28 cellular contexts compared by ENCODE assay signal in the genomic region with DNA sequence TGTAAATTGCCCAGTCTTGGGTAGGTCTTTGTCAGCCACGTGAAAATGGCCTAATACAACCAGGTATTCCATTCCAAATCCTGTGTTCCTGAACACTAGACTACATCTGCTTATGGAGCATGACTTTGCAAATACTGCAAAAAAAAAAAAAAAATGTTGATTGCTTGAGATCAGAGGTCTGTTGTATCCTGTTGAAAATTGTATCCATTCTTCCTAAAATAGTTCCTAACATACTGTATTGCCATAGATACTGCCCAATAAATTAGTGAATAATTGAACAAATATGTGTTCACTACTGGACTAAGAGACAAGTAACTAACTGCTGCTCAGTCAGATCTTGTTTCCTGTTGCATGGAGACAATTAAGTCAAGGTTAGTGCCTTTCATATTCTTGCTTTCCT.
DNase-seq lines count a peak whose midpoint lies in the region; ATAC-seq and TF ChIP-seq lines count a peak whose summit lies in the region.
"Had no signal": no experiment of that assay in that cellular context is flagged by ENCODE, and none has a peak within 500 bp of the region (broad histone marks: within the 10 kb centered on the region; RNA-seq: fewer than 3 reads in every experiment).

No MANE protein-coding gene starts in this region.

- H2BK12ac ChIP-seq in mesenchymal stem cell (ENCODE audit: low read length in 2 of 2), result no peak overlapping the region

- no peak overlapping the region for H2BK120ac ChIP-seq in mesenchymal stem cell (ENCODE audit: low read depth, low read length)

- H3K27ac ChIP-seq in mesenchymal stem cell (ENCODE audit: low read length, poor library complexity, severe bottlenecking), result no peak overlapping the region
- H3K27ac ChIP-seq: 22Rv1, BLaER1, cardiac muscle cell, skin epidermis, upper lobe of right lung, WERI-Rb-1 had no signal

- H2BK15ac ChIP-seq in mesenchymal stem cell (ENCODE audit: low read depth, poor library complexity, severe bottlenecking), result no peak overlapping the region

- no peak overlapping the region for H3K23ac ChIP-seq in mesenchymal stem cell (ENCODE audit: low read length in 2 of 2)

- no peak overlapping the region for H2BK5ac ChIP-seq in mesenchymal stem cell (ENCODE audit: low read depth, low read length, poor library complexity, severe bottlenecking)

- WGBS in mesenchymal stem cell, result 100% methylated on average over 1 of the region's 1 CpG

- H3K4me1 ChIP-seq in mesenchymal stem cell (ENCODE audit: control insufficient read depth, insufficient read depth, low read depth, low read length), result no peaks in the 10 kb centered on the region
- H3K4me1 ChIP-seq: BLaER1, upper lobe of right lung had no signal

- no peak overlapping the region for H3K4me3 ChIP-seq in choroid plexus epithelial cell (ENCODE audit: low read depth, low read length)
- no peak overlapping the region for H3K4me3 ChIP-seq in mesenchymal stem cell (ENCODE audit: insufficient read depth in 1 of 2, low read depth in 1 of 2, low read length in 2 of 2)
- H3K4me3 ChIP-seq: BLaER1, cardiac muscle cell, skin epidermis, upper lobe of right lung had no signal

- no peak overlapping the region for H2AK5ac ChIP-seq in mesenchymal stem cell (ENCODE audit: low read length, severe bottlenecking)

- no peak overlapping the region for H4K8ac ChIP-seq in mesenchymal stem cell (ENCODE audit: low read length)

- peak overlapping the region in 1 of 2 experiments; percentile 34 for H3K18ac ChIP-seq in mesenchymal stem cell (ENCODE audit: low read depth in 1 of 2, low read length in 2 of 2)

- H3K4me2 ChIP-seq in mesenchymal stem cell (ENCODE audit: low read length, poor library complexity, severe bottlenecking), result no peak overlapping the region
- H3K4me2 ChIP-seq: BLaER1 had no signal

- H3K79me1 ChIP-seq in mesenchymal stem cell (replicated peaks; ENCODE audit: low read length, poor library complexity, severe bottlenecking), result no peaks in the 10 kb centered on the region

- no peak overlapping the region for H3K4ac ChIP-seq in mesenchymal stem cell (ENCODE audit: low read depth in 1 of 2, low read length in 2 of 2)

- TF ChIP-seq CTCF in choroid plexus epithelial cell (conservative IDR thresholded peaks at IDR 0.05; ENCODE audit: low read depth, low read length), result no peak

- no peak for ATAC-seq in HG03025 (IDR thresholded peaks at IDR 0.05; ENCODE audit: low FRiP score, unreplicated experiment)
- ATAC-seq: upper lobe of right lung had no signal

- no peak overlapping the region for H3K9ac ChIP-seq in mesenchymal stem cell (ENCODE audit: low read length)
- H3K9ac ChIP-seq: BLaER1 had no signal

- no peaks in the 10 kb centered on the region for H3K36me3 ChIP-seq in mesenchymal stem cell (ENCODE audit: control insufficient read depth in 1 of 2, insufficient read depth in 2 of 2, low read depth in 1 of 2, low read length in 2 of 2)
- H3K36me3 ChIP-seq: BLaER1, cardiac muscle cell, upper lobe of right lung, WERI-Rb-1 had no signal

- DNase-seq in DMS53 (lab: John Stamatoyannopoulos, UW) (peak; percentile 43), DMS53 treated with DMSO at 0.1 percent for 48 hours (lab: John Stamatoyannopoulos, UW; ENCODE audit: unreplicated experiment) (no peak), M059J (ENCODE audit: low read depth) (peak; percentile 54), choroid plexus epithelial cell (ENCODE audit: low read depth) (peak; percentile 1), mesenchymal stem cell (peak; percentile 53), middle frontal gyrus (ENCODE audit: extremely low spot score, low spot score) (no peak), NCI-H524 treated with DMSO at 0.1 percent for 48 hours (lab: John Stamatoyannopoulos, UW) (no peak)
- DNase-seq: activated CD4-positive, alpha-beta T cell treated with anti-CD3 and anti-CD28 coated beads, Interleukin-2, amount 10 ng/mL, durations not matched to agents 24 days and 14 days; activated naive CD4-positive, alpha-beta T cell treated with anti-CD3 and anti-CD28 coated beads for 36 hours; amygdala; cortex of kidney; DND-41; head of caudate nucleus; Karpas-422; NCI-H1092; NCI-H187 treated with DMSO at 0.1 percent for 48 hours; NCI-H526 treated with DMSO at 0.1 percent for 48 hours; nucleus accumbens; stimulated activated CD4-positive, alpha-beta T cell treated with anti-CD3 and anti-CD28 coated beads, Interleukin-1b, Interleukin-23, amount 100 ng/mL, for 48 hours; substantia nigra; T-helper 2 cell; upper lobe of right lung; WERI-Rb-1 had no signal

- H4K91ac ChIP-seq in mesenchymal stem cell (ENCODE audit: low read length), result no peak overlapping the region

- H3K9me3 ChIP-seq in mesenchymal stem cell (ENCODE audit: control insufficient read depth, low read length), result no peaks in the 10 kb centered on the region
- H3K9me3 ChIP-seq: BLaER1, upper lobe of right lung had no signal

- H3K27me3 ChIP-seq in mesenchymal stem cell (ENCODE audit: control insufficient read depth in 1 of 2, insufficient read depth in 1 of 2, low read length in 2 of 2), result no peaks in the 10 kb centered on the region
- H3K27me3 ChIP-seq: BLaER1, cardiac muscle cell, upper lobe of right lung had no signal

- H3K14ac ChIP-seq in mesenchymal stem cell (ENCODE audit: low read length in 2 of 2), result no peak overlapping the region

- H2AFZ ChIP-seq in mesenchymal stem cell (ENCODE audit: low read depth, low read length), result no peak overlapping the region

Comparison
In these comparisons a context has a peak if more than half of its experiments do, and no peak if none do; other contexts are left out.
1. DNase-seq: peak in DMS53 (single experiment), M059J (single experiment), choroid plexus epithelial cell (single experiment) and mesenchymal stem cell (single experiment); none in DMS53 treated with DMSO at 0.1 percent for 48 hours (single experiment), middle frontal gyrus (single experiment) and NCI-H524 treated with DMSO at 0.1 percent for 48 hours (single experiment).